Comparison of ENCODE assay signal across 9 cellular contexts in the genomic region with DNA sequence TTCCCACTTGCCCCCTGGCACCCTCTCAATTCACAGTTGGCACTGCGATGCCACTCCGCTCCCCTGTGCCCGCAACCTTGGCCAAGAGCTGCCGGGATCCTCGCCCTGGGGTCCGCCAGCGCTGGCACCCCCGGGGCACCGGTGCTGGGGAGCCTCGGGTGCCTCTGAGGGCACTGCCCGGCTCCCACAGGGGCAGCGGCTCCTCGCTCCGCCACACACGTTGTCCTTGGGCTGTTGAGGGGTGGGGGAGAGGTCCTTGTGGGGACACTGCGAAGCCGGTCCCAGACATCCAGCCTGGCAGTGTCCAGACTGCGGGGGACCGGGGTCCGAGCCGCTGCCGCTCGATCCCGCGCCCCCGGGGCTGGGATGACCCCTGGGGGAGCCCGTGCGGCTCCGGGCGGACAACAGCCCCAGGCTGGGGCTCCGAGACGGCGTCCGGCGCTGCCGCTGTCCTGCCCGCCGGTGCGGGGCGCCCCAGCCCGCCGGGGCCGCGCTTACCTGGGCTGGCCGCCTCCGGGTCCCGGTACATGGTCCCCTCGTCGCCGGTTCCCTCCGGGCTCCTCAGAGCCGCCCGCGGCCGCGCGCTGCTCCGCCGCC. TPM values are rescaled to one million over a fixed set of nuclear protein-coding genes. Genes with fewer than 3 reads are reported as not detected.
A peak's percentile ranks its signal among the peaks of the same experiment; 100 is the strongest.
DNase-seq lines count a peak whose midpoint lies in the region; ATAC-seq, FAIRE-seq and TF ChIP-seq lines count a peak whose summit lies in the region.
"Had no signal": no experiment of that assay in that cellular context is flagged by ENCODE, and none has a peak within 500 bp of the region (broad histone marks: within the 10 kb centered on the region; RNA-seq: fewer than 3 reads in every experiment).

No MANE protein-coding gene starts in this region.

- ATAC-seq in foreskin keratinocyte, result peak; percentile 3

- H3K4me1 Mint-ChIP-seq in osteocyte (ENCODE audit: unreplicated experiment), result peaks cover 6% of the 10 kb centered on the region

- H3K36me3 Mint-ChIP-seq in osteocyte (ENCODE audit: unreplicated experiment), result no peaks in the 10 kb centered on the region

- H3K4me1 ChIP-seq in GM23248 (ENCODE audit: insufficient read depth), result no peaks in the 10 kb centered on the region
- no peaks in the 10 kb centered on the region for H3K4me1 ChIP-seq in OCI-LY1 (ENCODE audit: insufficient read depth, low read length, severe bottlenecking)
- no peaks in the 10 kb centered on the region for H3K4me1 ChIP-seq in foreskin keratinocyte
- H3K4me1 ChIP-seq in skeletal muscle tissue (ENCODE audit: control insufficient read depth in 3 of 3, insufficient read depth in 3 of 3, low read length in 3 of 3), result peaks cover 4 to 12% (median 10%) of the 10 kb centered on the region in 3 donors

- H3K9me3 ChIP-seq in GM23248 (ENCODE audit: low read depth) (no peaks in the 10 kb centered on the region), OCI-LY1 (ENCODE audit: low read length) (no peaks in the 10 kb centered on the region), skeletal muscle tissue (ENCODE audit: control insufficient read depth in 3 of 3, low read length in 3 of 3) (no peaks in the 10 kb centered on the region)

- DNase-seq in GM23248 (peak; percentile 38), foreskin keratinocyte (no peak), D721Med (ENCODE audit: insufficient read length, low spot score) (no peak), osteocyte (ENCODE audit: extremely low spot score, unreplicated experiment) (no peak), AG08395 (ENCODE audit: low spot score) (no peak), Ammon's horn (ENCODE audit: low spot score) (no peak)

- peaks cover 10% of the 10 kb centered on the region for H3K27me3 ChIP-seq in GM23248 (replicated peaks; ENCODE audit: insufficient read depth)
- peaks cover 13% of the 10 kb centered on the region for H3K27me3 ChIP-seq in OCI-LY1 (ENCODE audit: insufficient read depth, low read length)
- H3K27me3 ChIP-seq in foreskin keratinocyte, result peaks cover 41% of the 10 kb centered on the region
- H3K27me3 ChIP-seq in skeletal muscle tissue (ENCODE audit: control insufficient read depth in 3 of 3, insufficient read depth in 3 of 3, low read length in 3 of 3), result peaks cover 8 to 18% (median 8%) of the 10 kb centered on the region in 3 donors

- H3K9me3 Mint-ChIP-seq in osteocyte (ENCODE audit: unreplicated experiment), result no peaks in the 10 kb centered on the region

- H3K36me3 ChIP-seq in GM23248 (ENCODE audit: low read depth) (no peaks in the 10 kb centered on the region), OCI-LY1 (ENCODE audit: insufficient read depth, low read length) (no peaks in the 10 kb centered on the region), skeletal muscle tissue (ENCODE audit: control insufficient read depth in 3 of 3, insufficient read depth in 3 of 3, low read length in 3 of 3) (no peaks in the 10 kb centered on the region)

- H3K4me3 Mint-ChIP-seq in osteocyte (ENCODE audit: unreplicated experiment), result no peak overlapping the region

- no peak overlapping the region for H3K27ac Mint-ChIP-seq in osteocyte (ENCODE audit: unreplicated experiment)

- H4K20me1 ChIP-seq in GM23248 (ENCODE audit: insufficient read depth), result no peaks in the 10 kb centered on the region
- no peaks in the 10 kb centered on the region for H4K20me1 ChIP-seq in OCI-LY1 (ENCODE audit: insufficient read depth, low read length)

- 4 to 6% methylated on average over 36 to 41 of the region's 59 CpGs for WGBS in GM23248 (ENCODE audit: low coverage in 1 of 2, low lambda C conversion rate in 2 of 2, missing lambda C conversion rate in 2 of 2), 2 experiments

- H3K4me2 ChIP-seq in GM23248 (ENCODE audit: unreplicated experiment) (peak overlapping the region; percentile 53), OCI-LY1 (ENCODE audit: low read length) (peak overlapping the region; percentile 57)
- H3K4me2 ChIP-seq: KMS-11 had no signal

- H3K9ac ChIP-seq in GM23248 (peak overlapping the region; percentile 21; the same call in 1 of the 2 replicates), OCI-LY1 (ENCODE audit: low read length) (no peak overlapping the region), skeletal muscle tissue (ENCODE audit: low read depth in 1 of 3, low read length in 3 of 3) (peak overlapping the region in 2 of 3 donors; percentile 50 to 57)
- H3K9ac ChIP-seq: KMS-11 had no signal

- H3K4me3 ChIP-seq in GM23248 (peak overlapping the region; percentile 65), OCI-LY1 (ENCODE audit: low read depth, low read length, poor library complexity, severe bottlenecking) (peak overlapping the region; percentile 38), skeletal muscle tissue (ENCODE audit: low read length in 3 of 3) (peak overlapping the region in 2 of 3 donors; percentile 49 to 63)

- TF ChIP-seq CTCF in OCI-LY1 (IDR thresholded peaks at IDR 0.05; ENCODE audit: low read length) (no peak), foreskin keratinocyte (conservative IDR thresholded peaks at IDR 0.05) (peak; percentile 54), D721Med (IDR thresholded peaks at IDR 0.05; ENCODE audit: insufficient read depth, missing control alignments) (no peak), osteocyte (IDR thresholded peaks at IDR 0.05) (no peak)

- H3F3A ChIP-seq in GM23248 (ENCODE audit: insufficient read depth) (no peaks in the 10 kb centered on the region), OCI-LY1 (ENCODE audit: insufficient read depth, low read length) (no peaks in the 10 kb centered on the region)

- H3K79me2 ChIP-seq in GM23248 (ENCODE audit: insufficient read depth) (no peaks in the 10 kb centered on the region), OCI-LY1 (ENCODE audit: insufficient read depth, low read length) (no peaks in the 10 kb centered on the region)

- peaks cover 57% of the 10 kb centered on the region for H3K27me3 Mint-ChIP-seq in osteocyte (ENCODE audit: unreplicated experiment)

- H3K27ac ChIP-seq in GM23248, result no peak overlapping the region
- H3K27ac ChIP-seq in OCI-LY1 (ENCODE audit: low read depth, low read length, poor library complexity, severe bottlenecking), result no peak overlapping the region
- H3K27ac ChIP-seq in foreskin keratinocyte, result no peak overlapping the region
- no peak overlapping the region for H3K27ac ChIP-seq in skeletal muscle tissue (ENCODE audit: low read depth, low read length)
- H3K27ac ChIP-seq: KMS-11 had no signal

- no peaks in the 10 kb centered on the region for H3K9me2 ChIP-seq in GM23248 (ENCODE audit: insufficient read depth)
- H3K9me2 ChIP-seq in OCI-LY1 (ENCODE audit: low read depth, low read length), result no peaks in the 10 kb centered on the region

- in situ Hi-C loops in GM23248 (cut with MboI), result no loop called here

- FAIRE-seq in D721Med (lab: Jason Lieb, UNC), result no peak

- H2AFZ ChIP-seq in GM23248 (peak overlapping the region; percentile 56; the same call in 1 of the 2 replicates), OCI-LY1 (ENCODE audit: low read length) (no peak overlapping the region)

RNA-seq across cellular contexts. Expression of a gene that starts 0.5 kb away (rescaled TPM):
- 1.5 and 1.9 TPM in 2 replicates for total RNA-seq in GM23248 (2014; rRNA removed; shearing (Covaris generic))
- polyA plus RNA-seq in GM23248 (2016; fragmentation: Nextera tagmentation; extraction: Ambion mirVana) (0.40 and 0.72 TPM in 2 replicates), foreskin keratinocyte (1.5 and 2.5 TPM in 2 replicates)
- total RNA-seq in foreskin keratinocyte (2.2 and 4.5 TPM in 2 replicates), skeletal muscle tissue (1.6 TPM), osteocyte (0.10 and 0.11 TPM in 2 replicates)
